28 cellular contexts compared by ENCODE assay signal in genomic region chr3:454986-455385, GRCh38.
"Had no signal": no experiment of that assay in that cellular context is flagged by ENCODE, and none has a peak within 500 bp of the region (broad histone marks: within the 10 kb centered on the region; RNA-seq: fewer than 3 reads in every experiment).

No MANE protein-coding gene starts in this region.

- H3K27ac ChIP-seq: neural progenitor cell, ovary, parathyroid adenoma, psoas muscle, right lobe of liver, sigmoid colon, stomach, suprapubic skin, testis, tibial artery, transverse colon, upper lobe of right lung had no signal

- H3K9me3 Mint-ChIP-seq: nephron; stimulated activated naive B cell treated with anti-CD40 and anti-IgM and Interleukin-4, amounts not matched to agents 10 μg/mL and 1 μg/mL and 100 μg/mL, for 72 hours; type B pancreatic cell had no signal

- H3K36me3 Mint-ChIP-seq: natural killer cell; stimulated activated effector memory CD8-positive, alpha-beta T cell treated with anti-CD3 and anti-CD28 coated beads, Interleukin-12 subunit alpha, Interleukin-12 subunit beta, amount 100 ng/mL, for 72 hours; stimulated activated naive B cell treated with anti-CD40 and anti-IgM and Interleukin-4, amounts not matched to agents 10 μg/mL and 1 μg/mL and 100 μg/mL, for 72 hours; type B pancreatic cell had no signal

- H3K27me3 ChIP-seq: neural progenitor cell, ovary, right lobe of liver, sigmoid colon, stomach, suprapubic skin, testis, tibial artery, transverse colon, upper lobe of right lung, uterus had no signal

- H3K4me3 Mint-ChIP-seq: natural killer cell; nephron; neural progenitor cell; stimulated activated effector memory CD8-positive, alpha-beta T cell treated with anti-CD3 and anti-CD28 coated beads, Interleukin-12 subunit alpha, Interleukin-12 subunit beta, amount 100 ng/mL, for 72 hours; stimulated activated naive B cell treated with anti-CD40 and anti-IgM and Interleukin-4, amounts not matched to agents 10 μg/mL and 1 μg/mL and 100 μg/mL, for 72 hours; stimulated activated naive CD8-positive, alpha-beta T cell treated with anti-CD3 and anti-CD28 coated beads, Interleukin-15, Interleukin-2, amounts not matched to agents 100 ng/mL and 50 ng/mL, for 24 hours; type B pancreatic cell had no signal

- H3K4me1 ChIP-seq: parathyroid adenoma, psoas muscle, right lobe of liver, stomach, suprapubic skin, testis, transverse colon, upper lobe of right lung had no signal

- H3K4me1 Mint-ChIP-seq: natural killer cell; stimulated activated effector memory CD8-positive, alpha-beta T cell treated with anti-CD3 and anti-CD28 coated beads, Interleukin-12 subunit alpha, Interleukin-12 subunit beta, amount 100 ng/mL, for 72 hours; stimulated activated naive B cell treated with anti-CD40 and anti-IgM and Interleukin-4, amounts not matched to agents 10 μg/mL and 1 μg/mL and 100 μg/mL, for 72 hours had no signal

- DNase-seq: natural killer cell; occipital lobe; ovary; psoas muscle; right cardiac atrium; right lobe of liver; sigmoid colon; small intestine; stimulated activated CD4-positive, alpha-beta T cell treated with anti-CD3 and anti-CD28 coated beads, Interleukin-15, amount 100 ng/mL, for 24 hours; stimulated activated CD4-positive, alpha-beta T cell treated with anti-CD3 and anti-CD28 coated beads, Interleukin-2, amount 100 ng/mL, for 24 hours; stimulated activated CD4-positive, alpha-beta T cell treated with anti-CD3 and anti-CD28 coated beads, Interleukin-2, amount 100 ng/mL, for 48 hours; stimulated activated CD4-positive, alpha-beta T cell treated with anti-CD3 and anti-CD28 coated beads, Interleukin-4, amount 100 ng/mL, for 24 hours; stimulated activated naive B cell treated with anti-CD40 and anti-IgM and Interleukin-4, amounts not matched to agents 10 μg/mL and 1 μg/mL and 100 μg/mL, for 72 hours; stimulated activated naive CD4-positive, alpha-beta T cell treated with Interleukin-2 at 50 U/mL for 16 hours; stomach; testis; tibial artery; transverse colon; upper lobe of right lung; uterus had no signal

- H3K9ac ChIP-seq: neural progenitor cell, parathyroid adenoma had no signal

- ATAC-seq: natural killer cell; psoas muscle; right cardiac atrium; right lobe of liver; stimulated activated effector memory CD8-positive, alpha-beta T cell treated with anti-CD3 and anti-CD28 coated beads, Interleukin-12 subunit alpha, Interleukin-12 subunit beta, amount 100 ng/mL, for 72 hours; stimulated activated naive B cell treated with anti-CD40 and anti-IgM and Interleukin-4, amounts not matched to agents 10 μg/mL and 1 μg/mL and 100 μg/mL, for 72 hours; upper lobe of right lung had no signal

- H3K27me3 Mint-ChIP-seq: progenitor cell of endocrine pancreas; stimulated activated naive B cell treated with anti-CD40 and anti-IgM and Interleukin-4, amounts not matched to agents 10 μg/mL and 1 μg/mL and 100 μg/mL, for 72 hours had no signal

- H3K27ac Mint-ChIP-seq: natural killer cell; nephron; progenitor cell of endocrine pancreas; stimulated activated effector memory CD8-positive, alpha-beta T cell treated with anti-CD3 and anti-CD28 coated beads, Interleukin-12 subunit alpha, Interleukin-12 subunit beta, amount 100 ng/mL, for 72 hours; stimulated activated naive B cell treated with anti-CD40 and anti-IgM and Interleukin-4, amounts not matched to agents 10 μg/mL and 1 μg/mL and 100 μg/mL, for 72 hours; stimulated activated naive CD8-positive, alpha-beta T cell treated with anti-CD3 and anti-CD28 coated beads, Interleukin-15, Interleukin-2, amounts not matched to agents 100 ng/mL and 50 ng/mL, for 24 hours; type B pancreatic cell had no signal

- H3K4me3 ChIP-seq: neural progenitor cell, ovary, psoas muscle, right lobe of liver, sigmoid colon, stomach, suprapubic skin, testis, tibial artery, transverse colon, upper lobe of right lung, uterus had no signal

- H3K36me3 ChIP-seq: neural progenitor cell, ovary, right lobe of liver, sigmoid colon, stomach, suprapubic skin, tibial artery, transverse colon, upper lobe of right lung, uterus had no signal

- H3K9me3 ChIP-seq: ovary, psoas muscle, right lobe of liver, sigmoid colon, stomach, suprapubic skin, testis, tibial artery, transverse colon, upper lobe of right lung, uterus had no signal
